15 cellular contexts compared by ENCODE assay signal in genomic region chr21:45994738-45995685, GRCh38. TPM values are rescaled to one million over a fixed set of nuclear protein-coding genes. Genes with fewer than 3 reads are reported as not detected.
A peak's percentile ranks its signal among the peaks of the same experiment; 100 is the strongest.
DNase-seq lines count a peak whose midpoint lies in the region; ATAC-seq and TF ChIP-seq lines count a peak whose summit lies in the region.
"Had no signal": no experiment of that assay in that cellular context is flagged by ENCODE, and none has a peak within 500 bp of the region (broad histone marks: within the 10 kb centered on the region; RNA-seq: fewer than 3 reads in every experiment).

No MANE protein-coding gene starts in this region.

- no peaks in the 10 kb centered on the region for H3K36me3 Mint-ChIP-seq in endothelial cell (ENCODE audit: low read depth, unreplicated experiment)
- H3K36me3 Mint-ChIP-seq: IgD-negative memory B cell had no signal

- ATAC-seq in Right ventricle myocardium inferior: no peak
- ATAC-seq in upper lobe of right lung: no peak
- ATAC-seq in GM21786 (IDR thresholded peaks at IDR 0.05; ENCODE audit: unreplicated experiment): no peak
- no peak for ATAC-seq in HG02610 (IDR thresholded peaks at IDR 0.05; ENCODE audit: unreplicated experiment)

- H3K4me1 ChIP-seq in muscle layer of colon (ENCODE audit: insufficient read depth, low read length): peaks cover 52% of the 10 kb centered on the region
- no peaks in the 10 kb centered on the region for H3K4me1 ChIP-seq in upper lobe of right lung
- H3K4me1 ChIP-seq: SJSA1 had no signal

- no peak overlapping the region for H3K9ac ChIP-seq in muscle layer of colon (ENCODE audit: low read length)

- H3K9me3 ChIP-seq in muscle layer of colon (ENCODE audit: low read length): no peaks in the 10 kb centered on the region
- H3K9me3 ChIP-seq in upper lobe of right lung: no peaks in the 10 kb centered on the region
- H3K9me3 ChIP-seq: neutrophil, SJSA1 had no signal

- H3K27me3 ChIP-seq in muscle layer of colon (ENCODE audit: control insufficient read depth in 1 of 2, insufficient read depth in 2 of 2, low read length in 2 of 2) (no peaks in the 10 kb centered on the region), upper lobe of right lung (no peaks in the 10 kb centered on the region)
- H3K27me3 ChIP-seq: neutrophil, SJSA1 had no signal

- H3K4me3 ChIP-seq in muscle layer of colon (ENCODE audit: low read depth in 1 of 2, low read length in 2 of 2) (no peak overlapping the region), upper lobe of right lung (no peak overlapping the region)
- H3K4me3 ChIP-seq: SJSA1 had no signal

- H3K27ac ChIP-seq in muscle layer of colon (ENCODE audit: low read depth, low read length) (peak overlapping the region; percentile 56), upper lobe of right lung (no peak overlapping the region)
- H3K27ac ChIP-seq: neutrophil, SJSA1 had no signal

- no peak overlapping the region for H3K27ac Mint-ChIP-seq in endothelial cell (ENCODE audit: unreplicated experiment)

- no peaks in the 10 kb centered on the region for H3K27me3 Mint-ChIP-seq in endothelial cell (ENCODE audit: unreplicated experiment)
- H3K27me3 Mint-ChIP-seq: IgD-negative memory B cell had no signal

- DNase-seq in Right ventricle myocardium inferior (ENCODE audit: missing footprints) (peak; percentile 48), cardiac septum (ENCODE audit: low spot score) (no peak), endothelial cell (ENCODE audit: low spot score) (peak; percentile 2), upper lobe of right lung (peak; percentile 52), DMS153 treated with DMSO at 0.1 percent for 48 hours (lab: John Stamatoyannopoulos, UW; ENCODE audit: unreplicated experiment) (no peak)
- DNase-seq: C1 segment of cervical spinal cord; effector memory CD4-positive, alpha-beta T cell; NCI-H1436; NCI-H526 treated with DMSO at 0.1 percent for 48 hours had no signal

- no peak overlapping the region for H3K4me3 Mint-ChIP-seq in endothelial cell (ENCODE audit: unreplicated experiment)
- H3K4me3 Mint-ChIP-seq: IgD-negative memory B cell had no signal

- TF ChIP-seq CTCF in endothelial cell (IDR thresholded peaks at IDR 0.05; ENCODE audit: unreplicated experiment) (no peak), upper lobe of right lung (IDR thresholded peaks at IDR 0.05) (no peak)

- H3K36me3 ChIP-seq in muscle layer of colon (ENCODE audit: insufficient read depth, low read length) (peaks cover 88% of the 10 kb centered on the region), upper lobe of right lung (peaks cover 22% of the 10 kb centered on the region)
- H3K36me3 ChIP-seq: neutrophil had no signal

- H3K9me3 Mint-ChIP-seq in endothelial cell (ENCODE audit: unreplicated experiment): no peaks in the 10 kb centered on the region
- H3K9me3 Mint-ChIP-seq: IgD-negative memory B cell had no signal

- intact Hi-C loops in Right ventricle myocardium inferior (cut with DNase I) (no loop called here), cardiac septum (cut with DNase I) (loop anchor here (10.0 kb wide), 1 partner anchor 130 kb away; no protein-coding TSS in a partner anchor), upper lobe of right lung (cut with DNase I) (no loop called here)

- H3K4me1 Mint-ChIP-seq in endothelial cell (ENCODE audit: unreplicated experiment): no peaks in the 10 kb centered on the region
- H3K4me1 Mint-ChIP-seq: IgD-negative memory B cell had no signal

RNA-seq across cellular contexts. Expression of gene COL6A1, which starts 13.4 kb away (rescaled TPM):
- 228 TPM for total RNA-seq in Right ventricle myocardium inferior
- total RNA-seq in cardiac septum: 140 TPM
- 65.5 TPM for total RNA-seq in endothelial cell (ENCODE audit: unreplicated experiment)
- total RNA-seq in upper lobe of right lung: 175 TPM

Comparison
In these comparisons a context has a peak if more than half of its experiments do, and no peak if none do; other contexts are left out.
1. DNase-seq: peak in Right ventricle myocardium inferior (single experiment), endothelial cell (single experiment) and upper lobe of right lung (single experiment); none in cardiac septum (single experiment) and DMS153 treated with DMSO at 0.1 percent for 48 hours (single experiment).